ENCODE assay signal across 10 cellular contexts in genomic region chr3:78728406-78729145, GRCh38.
DNase-seq lines count a peak whose midpoint lies in the region; ATAC-seq lines count a peak whose summit lies in the region.
"Had no signal": no experiment of that assay in that cellular context is flagged by ENCODE, and none has a peak within 500 bp of the region (broad histone marks: within the 10 kb centered on the region; RNA-seq: fewer than 3 reads in every experiment).

No MANE protein-coding gene starts in this region.

- no peaks in the 10 kb centered on the region for H3K79me1 ChIP-seq in mesenchymal stem cell (replicated peaks; ENCODE audit: low read length, poor library complexity, severe bottlenecking)

- H2BK5ac ChIP-seq in mesenchymal stem cell (ENCODE audit: low read depth, low read length, poor library complexity, severe bottlenecking), result no peak overlapping the region

- no peak overlapping the region for H4K8ac ChIP-seq in mesenchymal stem cell (ENCODE audit: low read length)

- no peaks in the 10 kb centered on the region for H3K9me3 ChIP-seq in mesenchymal stem cell (ENCODE audit: control insufficient read depth, low read length)

- H3K18ac ChIP-seq in mesenchymal stem cell (ENCODE audit: low read depth in 1 of 2, low read length in 2 of 2), result no peak overlapping the region

- H3K36me3 ChIP-seq in mesenchymal stem cell (ENCODE audit: control insufficient read depth in 1 of 2, insufficient read depth in 2 of 2, low read depth in 1 of 2, low read length in 2 of 2), result no peaks in the 10 kb centered on the region

- no peak overlapping the region for H3K27ac Mint-ChIP-seq in stimulated activated effector memory CD8-positive, alpha-beta T cell treated with anti-CD3 and anti-CD28 coated beads, Interleukin-12 subunit alpha, Interleukin-12 subunit beta, amount 100 ng/mL, for 72 hours
- H3K27ac Mint-ChIP-seq: activated naive CD8-positive, alpha-beta T cell had no signal

- no peak overlapping the region for H2BK15ac ChIP-seq in mesenchymal stem cell (ENCODE audit: low read depth, poor library complexity, severe bottlenecking)

- WGBS in mesenchymal stem cell, result 51% methylated on average over 3 of the region's 5 CpGs

- no peak for ATAC-seq in stimulated activated effector memory CD8-positive, alpha-beta T cell treated with anti-CD3 and anti-CD28 coated beads, Interleukin-12 subunit alpha, Interleukin-12 subunit beta, amount 100 ng/mL, for 72 hours

- no peak overlapping the region for H3K4me2 ChIP-seq in mesenchymal stem cell (ENCODE audit: low read length, poor library complexity, severe bottlenecking)

- DNase-seq in AG08395 (ENCODE audit: low spot score), result peak; percentile 41
- peak; percentile 28 for DNase-seq in NCI-H1694 treated with DMSO at 0.1 percent for 48 hours (lab: John Stamatoyannopoulos, UW)
- peak; percentile 47 for DNase-seq in brain pericyte (ENCODE audit: low read depth, low spot score)
- DNase-seq in mesenchymal stem cell, result peak; percentile 33
- no peak for DNase-seq in stimulated activated CD4-positive, alpha-beta T cell treated with anti-CD3 and anti-CD28 coated beads, Interleukin-2, amount 100 ng/mL, for 24 hours
- DNase-seq in GM19240 (ENCODE audit: insufficient read length, low spot score), result no peak
- no peak for DNase-seq in activated gamma-delta T cell treated with Interleukin-2 at 50 U/mL for 16 hours
- no peak for DNase-seq in stimulated activated effector memory CD8-positive, alpha-beta T cell treated with anti-CD3 and anti-CD28 coated beads, Interleukin-12 subunit alpha, Interleukin-12 subunit beta, amount 100 ng/mL, for 72 hours (ENCODE audit: low spot score in 2 of 2)
- DNase-seq: stimulated activated CD4-positive, alpha-beta T cell treated with anti-CD3 and anti-CD28 coated beads, Interleukin-2, amount 100 ng/mL, for 48 hours had no signal

- H3K4ac ChIP-seq in mesenchymal stem cell (ENCODE audit: low read depth in 1 of 2, low read length in 2 of 2), result no peak overlapping the region

- no peaks in the 10 kb centered on the region for H3K27me3 ChIP-seq in mesenchymal stem cell (ENCODE audit: control insufficient read depth in 1 of 2, insufficient read depth in 1 of 2, low read length in 2 of 2)

- no peak overlapping the region for H3K27ac ChIP-seq in mesenchymal stem cell (ENCODE audit: low read length, poor library complexity, severe bottlenecking)

- no peak overlapping the region for H2BK12ac ChIP-seq in mesenchymal stem cell (ENCODE audit: low read length in 2 of 2)

- no peak overlapping the region for H3K4me3 ChIP-seq in mesenchymal stem cell (ENCODE audit: insufficient read depth in 1 of 2, low read depth in 1 of 2, low read length in 2 of 2)

- H4K91ac ChIP-seq in mesenchymal stem cell (ENCODE audit: low read length), result no peak overlapping the region

- H3K4me1 Mint-ChIP-seq in stimulated activated effector memory CD8-positive, alpha-beta T cell treated with anti-CD3 and anti-CD28 coated beads, Interleukin-12 subunit alpha, Interleukin-12 subunit beta, amount 100 ng/mL, for 72 hours, result no peaks in the 10 kb centered on the region

- H3K9me3 Mint-ChIP-seq in stimulated activated effector memory CD8-positive, alpha-beta T cell treated with anti-CD3 and anti-CD28 coated beads, Interleukin-12 subunit alpha, Interleukin-12 subunit beta, amount 100 ng/mL, for 72 hours, result peaks cover 6% of the 10 kb centered on the region

- H3K23ac ChIP-seq in mesenchymal stem cell (ENCODE audit: low read length in 2 of 2), result no peak overlapping the region

- no peak overlapping the region for H3K9ac ChIP-seq in mesenchymal stem cell (ENCODE audit: low read length)

- H2AFZ ChIP-seq in mesenchymal stem cell (ENCODE audit: low read depth, low read length), result no peak overlapping the region

- H3K36me3 Mint-ChIP-seq in stimulated activated effector memory CD8-positive, alpha-beta T cell treated with anti-CD3 and anti-CD28 coated beads, Interleukin-12 subunit alpha, Interleukin-12 subunit beta, amount 100 ng/mL, for 72 hours, result no peaks in the 10 kb centered on the region
- H3K36me3 Mint-ChIP-seq: activated naive CD8-positive, alpha-beta T cell had no signal

- no peak overlapping the region for H3K14ac ChIP-seq in mesenchymal stem cell (ENCODE audit: low read length in 2 of 2)

- no peak overlapping the region for H2BK120ac ChIP-seq in mesenchymal stem cell (ENCODE audit: low read depth, low read length)

- no peak overlapping the region for H3K4me3 Mint-ChIP-seq in stimulated activated effector memory CD8-positive, alpha-beta T cell treated with anti-CD3 and anti-CD28 coated beads, Interleukin-12 subunit alpha, Interleukin-12 subunit beta, amount 100 ng/mL, for 72 hours
- H3K4me3 Mint-ChIP-seq: activated naive CD8-positive, alpha-beta T cell had no signal

- H2AK5ac ChIP-seq in mesenchymal stem cell (ENCODE audit: low read length, severe bottlenecking), result no peak overlapping the region

- no peaks in the 10 kb centered on the region for H3K4me1 ChIP-seq in mesenchymal stem cell (ENCODE audit: control insufficient read depth, insufficient read depth, low read depth, low read length)

Comparison
In these comparisons a context has a peak if more than half of its experiments do, and no peak if none do; other contexts are left out.
1. DNase-seq: peak in AG08395 (single experiment), NCI-H1694 treated with DMSO at 0.1 percent for 48 hours (single experiment), brain pericyte (single experiment) and mesenchymal stem cell (single experiment); none in stimulated activated CD4-positive, alpha-beta T cell treated with anti-CD3 and anti-CD28 coated beads, Interleukin-2, amount 100 ng/mL, for 24 hours (0 of 2), GM19240 (single experiment), activated gamma-delta T cell treated with Interleukin-2 at 50 U/mL for 16 hours (single experiment) and stimulated activated effector memory CD8-positive, alpha-beta T cell treated with anti-CD3 and anti-CD28 coated beads, Interleukin-12 subunit alpha, Interleukin-12 subunit beta, amount 100 ng/mL, for 72 hours (0 of 2).